2 cellular contexts compared by ENCODE assay signal in the genomic region with DNA sequence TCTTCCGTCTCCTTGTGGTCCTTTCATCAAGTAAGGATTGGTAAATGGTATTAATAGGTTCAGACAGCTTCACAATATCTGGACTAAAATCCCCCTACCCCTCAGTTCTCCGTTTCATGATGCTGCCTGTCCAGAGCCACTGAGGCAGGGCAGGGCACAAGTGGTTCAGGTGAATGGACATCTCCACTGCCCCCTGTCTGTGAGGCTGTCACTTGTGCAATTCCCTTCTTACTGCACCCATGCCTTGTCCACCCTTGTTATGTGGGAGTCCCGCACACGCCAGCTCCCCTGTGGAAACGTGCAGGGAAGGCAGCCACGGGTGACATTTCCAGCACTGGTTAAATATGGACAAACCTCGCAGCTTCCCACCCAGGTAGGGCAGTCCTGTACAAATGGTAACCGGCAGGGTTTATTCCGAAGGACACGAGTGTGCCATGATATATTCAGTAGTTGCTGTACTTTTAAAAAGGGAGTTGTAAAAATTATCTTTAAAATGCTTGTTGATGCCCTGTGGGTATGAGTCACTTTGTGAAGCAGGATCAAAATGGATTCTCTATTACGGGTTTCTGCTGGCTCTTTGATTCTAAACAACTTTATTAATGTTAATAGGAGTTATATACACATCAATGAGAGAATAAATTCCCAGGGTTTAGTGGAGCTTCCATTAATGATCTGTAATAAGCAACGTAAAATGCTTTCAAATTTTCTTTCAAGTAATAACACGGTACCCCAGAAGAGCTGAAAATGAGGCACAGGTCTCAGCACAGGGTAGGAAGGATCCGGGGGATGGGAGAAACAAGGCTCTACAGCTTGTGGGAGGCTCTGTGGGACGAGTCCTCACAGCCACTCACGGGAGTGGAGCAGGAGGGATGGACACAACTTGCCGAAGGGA.
TF ChIP-seq lines count a peak whose summit lies in the region.

No MANE protein-coding gene starts in this region.

TF ChIP-seq in SK-N-SH, 30 proteins besides CTCF, POLR2A, EP300 and RAD21 (continued from another document):
- TF ChIP-seq, protein P1, sequence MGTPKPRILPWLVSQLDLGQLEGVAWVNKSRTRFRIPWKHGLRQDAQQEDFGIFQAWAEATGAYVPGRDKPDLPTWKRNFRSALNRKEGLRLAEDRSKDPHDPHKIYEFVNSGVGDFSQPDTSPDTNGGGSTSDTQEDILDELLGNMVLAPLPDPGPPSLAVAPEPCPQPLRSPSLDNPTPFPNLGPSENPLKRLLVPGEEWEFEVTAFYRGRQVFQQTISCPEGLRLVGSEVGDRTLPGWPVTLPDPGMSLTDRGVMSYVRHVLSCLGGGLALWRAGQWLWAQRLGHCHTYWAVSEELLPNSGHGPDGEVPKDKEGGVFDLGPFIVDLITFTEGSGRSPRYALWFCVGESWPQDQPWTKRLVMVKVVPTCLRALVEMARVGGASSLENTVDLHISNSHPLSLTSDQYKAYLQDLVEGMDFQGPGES (IDR thresholded peaks at IDR 0.05; ENCODE audit: low read depth, low read length), result no peak
- TF ChIP-seq RFX5 (IDR thresholded peaks at IDR 0.05; ENCODE audit: low read length) (no peak), TEAD4 (IDR thresholded peaks at IDR 0.05; ENCODE audit: borderline replicate concordance, insufficient read depth) (no peak), TCF12 (IDR thresholded peaks at IDR 0.05) (no peak), RCOR1 (IDR thresholded peaks at IDR 0.05; ENCODE audit: low read length) (no peak), FOXJ3 (CRISPR knock-in tag; IDR thresholded peaks at IDR 0.05) (no peak), MEF2A (IDR thresholded peaks at IDR 0.05; ENCODE audit: borderline replicate concordance, low read depth) (no peak)
- TF ChIP-seq, protein P2, sequence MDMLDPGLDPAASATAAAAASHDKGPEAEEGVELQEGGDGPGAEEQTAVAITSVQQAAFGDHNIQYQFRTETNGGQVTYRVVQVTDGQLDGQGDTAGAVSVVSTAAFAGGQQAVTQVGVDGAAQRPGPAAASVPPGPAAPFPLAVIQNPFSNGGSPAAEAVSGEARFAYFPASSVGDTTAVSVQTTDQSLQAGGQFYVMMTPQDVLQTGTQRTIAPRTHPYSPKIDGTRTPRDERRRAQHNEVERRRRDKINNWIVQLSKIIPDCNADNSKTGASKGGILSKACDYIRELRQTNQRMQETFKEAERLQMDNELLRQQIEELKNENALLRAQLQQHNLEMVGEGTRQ (IDR thresholded peaks at IDR 0.05; ENCODE audit: borderline replicate concordance, low read depth, low read length), result no peak
TF ChIP-seq in SK-N-SH: peak in this region for 0.

TF ChIP-seq in SK-N-SH treated with all-trans-retinoic acid at 6 μM for 48 hours, 23 proteins besides CTCF, POLR2A, EP300 and RAD21 (continued from another document):
- TF ChIP-seq, protein P3, sequence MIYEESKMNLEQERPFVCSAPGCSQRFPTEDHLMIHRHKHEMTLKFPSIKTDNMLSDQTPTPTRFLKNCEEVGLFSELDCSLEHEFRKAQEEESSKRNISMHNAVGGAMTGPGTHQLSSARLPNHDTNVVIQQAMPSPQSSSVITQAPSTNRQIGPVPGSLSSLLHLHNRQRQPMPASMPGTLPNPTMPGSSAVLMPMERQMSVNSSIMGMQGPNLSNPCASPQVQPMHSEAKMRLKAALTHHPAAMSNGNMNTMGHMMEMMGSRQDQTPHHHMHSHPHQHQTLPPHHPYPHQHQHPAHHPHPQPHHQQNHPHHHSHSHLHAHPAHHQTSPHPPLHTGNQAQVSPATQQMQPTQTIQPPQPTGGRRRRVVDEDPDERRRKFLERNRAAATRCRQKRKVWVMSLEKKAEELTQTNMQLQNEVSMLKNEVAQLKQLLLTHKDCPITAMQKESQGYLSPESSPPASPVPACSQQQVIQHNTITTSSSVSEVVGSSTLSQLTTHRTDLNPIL (CRISPR knock-in tag; IDR thresholded peaks at IDR 0.05; ENCODE audit: low read depth), result no peak
- TF ChIP-seq ISL1 (CRISPR knock-in tag; IDR thresholded peaks at IDR 0.05), result no peak
- no peak for TF ChIP-seq ZFP30 (CRISPR knock-in tag; IDR thresholded peaks at IDR 0.05)
